Comparison of ENCODE assay signal across 1 cellular context in genomic region chr3:132286035-132286434, GRCh38.
TF ChIP-seq lines count a peak whose summit lies in the region.

No MANE protein-coding gene starts in this region.

TF ChIP-seq in K562, 482 proteins besides CTCF, POLR2A, EP300 and RAD21 (continued from another document and continues in another):
- TF ChIP-seq HMGXB4 (CRISPR knock-in tag; IDR thresholded peaks at IDR 0.05): no peak
- no peak for TF ChIP-seq CBX5 (IDR thresholded peaks at IDR 0.05; ENCODE audit: borderline replicate concordance, low read depth)
- peak; percentile 44; the same call in 1 of the 2 replicates for TF ChIP-seq ZNF668 (CRISPR knock-in tag; IDR thresholded peaks at IDR 0.05)
- TF ChIP-seq NFIC (IDR thresholded peaks at IDR 0.05): no peak
- no peak for TF ChIP-seq HOXB6 (CRISPR knock-in tag; IDR thresholded peaks at IDR 0.05; ENCODE audit: borderline replicate concordance)
- TF ChIP-seq TAF7 (tag; IDR thresholded peaks at IDR 0.05): no peak
- TF ChIP-seq KLF13 (tag; IDR thresholded peaks at IDR 0.05; ENCODE audit: borderline replicate concordance, low read depth): no peak
- no peak for TF ChIP-seq MECOM (CRISPR knock-in tag; IDR thresholded peaks at IDR 0.05)
- no peak for TF ChIP-seq ZNF445 (CRISPR knock-in tag; IDR thresholded peaks at IDR 0.05; ENCODE audit: low read depth)
- TF ChIP-seq TOE1 (IDR thresholded peaks at IDR 0.05; ENCODE audit: borderline replicate concordance): no peak
- TF ChIP-seq TOE1 (CRISPR knock-in tag; IDR thresholded peaks at IDR 0.05; ENCODE audit: borderline replicate concordance, low read depth): no peak
- no peak for TF ChIP-seq PHB (CRISPR knock-in tag; IDR thresholded peaks at IDR 0.05)
- TF ChIP-seq KDM2B (CRISPR knock-in tag; IDR thresholded peaks at IDR 0.05): no peak
- no peak for TF ChIP-seq ZNF740 (CRISPR knock-in tag; IDR thresholded peaks at IDR 0.05)
- 0 out of 4 replicates have a peak, but pooled peaks of 1 of the 2 experiments have one; percentile 48 for TF ChIP-seq ZNF740 (tag; IDR thresholded peaks at IDR 0.05)
- TF ChIP-seq ZKSCAN8 (CRISPR knock-in tag; IDR thresholded peaks at IDR 0.05): no peak
- no peak for TF ChIP-seq ZNF699 (CRISPR knock-in tag; IDR thresholded peaks at IDR 0.05; ENCODE audit: insufficient replicate concordance)
- no peak for TF ChIP-seq ZBTB12 (CRISPR knock-in tag; IDR thresholded peaks at IDR 0.05)
- TF ChIP-seq ZNF263 (CRISPR knock-in tag; IDR thresholded peaks at IDR 0.05; ENCODE audit: borderline replicate concordance): no peak
- no peak for TF ChIP-seq ZNF217 (CRISPR knock-in tag; IDR thresholded peaks at IDR 0.05)
- peak; percentile 76; the same call in 1 of the 2 replicates for TF ChIP-seq KLF6 (CRISPR knock-in tag; IDR thresholded peaks at IDR 0.05; ENCODE audit: borderline replicate concordance)
- TF ChIP-seq ZNF24 (IDR thresholded peaks at IDR 0.05): no peak
- TF ChIP-seq MEF2D (tag; conservative IDR thresholded peaks at IDR 0.05; ENCODE audit: low read depth): no peak
- TF ChIP-seq CLOCK (CRISPR knock-in tag; IDR thresholded peaks at IDR 0.05; ENCODE audit: borderline replicate concordance): no peak
- no peak for TF ChIP-seq MEF2A (IDR thresholded peaks at IDR 0.05; ENCODE audit: control insufficient read depth, low read depth, low read length)
- no peak for TF ChIP-seq ZNF785 (CRISPR knock-in tag; IDR thresholded peaks at IDR 0.05)
- TF ChIP-seq PKNOX1 (IDR thresholded peaks at IDR 0.05): no peak
- no peak for TF ChIP-seq ARID3B (CRISPR knock-in tag; IDR thresholded peaks at IDR 0.05; ENCODE audit: borderline replicate concordance)
- TF ChIP-seq THRB (CRISPR knock-in tag; conservative IDR thresholded peaks at IDR 0.05): no peak
- no peak for TF ChIP-seq JUND (IDR thresholded peaks at IDR 0.05; ENCODE audit: borderline replicate concordance, low read depth, low read length)
- no peak for TF ChIP-seq JUND (tag; IDR thresholded peaks at IDR 0.05; ENCODE audit: borderline replicate concordance, low read depth, low read length)
- TF ChIP-seq PHTF2 (CRISPR knock-in tag; IDR thresholded peaks at IDR 0.05): no peak
- no peak for TF ChIP-seq SIRT6 (IDR thresholded peaks at IDR 0.05; ENCODE audit: low read depth, low read length)
- TF ChIP-seq ZBTB11 (CRISPR knock-in tag; IDR thresholded peaks at IDR 0.05): no peak
- TF ChIP-seq TCF7L2 (IDR thresholded peaks at IDR 0.05; ENCODE audit: low read depth, low read length): no peak
- no peak for TF ChIP-seq ZNF408 (CRISPR knock-in tag; IDR thresholded peaks at IDR 0.05; ENCODE audit: low read depth)
- no peak for TF ChIP-seq MTF1 (CRISPR knock-in tag; IDR thresholded peaks at IDR 0.05; ENCODE audit: borderline replicate concordance)
- TF ChIP-seq HMG20B (CRISPR knock-in tag; IDR thresholded peaks at IDR 0.05): no peak
- no peak for TF ChIP-seq TBP (optimal IDR thresholded peaks at IDR 0.05; ENCODE audit: low read depth, low read length)
- TF ChIP-seq ZNF280A (IDR thresholded peaks at IDR 0.05; ENCODE audit: low read depth, partially characterized antibody): no peak
- TF ChIP-seq BCLAF1 (IDR thresholded peaks at IDR 0.05; ENCODE audit: borderline replicate concordance in 1 of 2, control insufficient read depth in 1 of 2, low read depth in 2 of 2, low read length in 1 of 2): no peak
- TF ChIP-seq ZNF79 (CRISPR knock-in tag; IDR thresholded peaks at IDR 0.05; ENCODE audit: low read depth): no peak
- no peak for TF ChIP-seq HDAC3 (IDR thresholded peaks at IDR 0.05; ENCODE audit: borderline replicate concordance, partially characterized antibody)
